ENCODE assay signal across 28 cellular contexts in genomic region chr3:57031622-57032541, GRCh38. TPM values are rescaled to one million over a fixed set of nuclear protein-coding genes. Genes with fewer than 3 reads are reported as not detected.
DNase-seq lines count a peak whose midpoint lies in the region; ATAC-seq and TF ChIP-seq lines count a peak whose summit lies in the region.
"Had no signal": no experiment of that assay in that cellular context is flagged by ENCODE, and none has a peak within 500 bp of the region (broad histone marks: within the 10 kb centered on the region; RNA-seq: fewer than 3 reads in every experiment).

No MANE protein-coding gene starts in this region.

- in situ Hi-C loops in KBM-7 (cut with MboI; ENCODE audit: low pct_unique_long_range_greater_than_20kb, low sequenced_read_pairs) = no loop called here

- H3K9ac ChIP-seq in OCI-LY1 (ENCODE audit: low read length) = no peak overlapping the region; the same call in 1 of the 2 replicates

- no peaks in the 10 kb centered on the region for H3K9me3 Mint-ChIP-seq in chondrocyte (ENCODE audit: low read depth)
- no peaks in the 10 kb centered on the region for H3K9me3 Mint-ChIP-seq in stimulated activated naive B cell treated with anti-CD40 and anti-IgM and Interleukin-4, amounts not matched to agents 10 μg/mL and 1 μg/mL and 100 μg/mL, for 72 hours
- H3K9me3 Mint-ChIP-seq in progenitor cell of endocrine pancreas (ENCODE audit: low read depth) = no peaks in the 10 kb centered on the region
- H3K9me3 Mint-ChIP-seq: activated CD4-positive, alpha-beta memory T cell treated with anti-CD3 and anti-CD28 coated beads, Interleukin-2, amount 10 ng/mL, durations not matched to agents 7 days and 5 days; activated T-helper 17 cell treated with anti-CD3 and anti-CD28 coated beads, Interleukin-2, amount 50 U/mL, for 72 hours; type B pancreatic cell had no signal

- H3K4me3 Mint-ChIP-seq in chondrocyte (ENCODE audit: unreplicated experiment) = no peak overlapping the region
- H3K4me3 Mint-ChIP-seq in stimulated activated naive B cell treated with anti-CD40 and anti-IgM and Interleukin-4, amounts not matched to agents 10 μg/mL and 1 μg/mL and 100 μg/mL, for 72 hours = no peak overlapping the region
- H3K4me3 Mint-ChIP-seq in progenitor cell of endocrine pancreas (ENCODE audit: low read depth) = no peak overlapping the region
- H3K4me3 Mint-ChIP-seq: activated CD4-positive, alpha-beta memory T cell treated with anti-CD3 and anti-CD28 coated beads, Interleukin-2, amount 10 ng/mL, durations not matched to agents 7 days and 5 days; activated T-helper 17 cell treated with anti-CD3 and anti-CD28 coated beads, Interleukin-2, amount 50 U/mL, for 72 hours; type B pancreatic cell had no signal

- no peaks in the 10 kb centered on the region for H3K9me2 ChIP-seq in OCI-LY1 (ENCODE audit: low read depth, low read length)

- H3K36me3 Mint-ChIP-seq in chondrocyte (ENCODE audit: low read depth) = no peaks in the 10 kb centered on the region
- H3K36me3 Mint-ChIP-seq in stimulated activated naive B cell treated with anti-CD40 and anti-IgM and Interleukin-4, amounts not matched to agents 10 μg/mL and 1 μg/mL and 100 μg/mL, for 72 hours = no peaks in the 10 kb centered on the region
- H3K36me3 Mint-ChIP-seq in progenitor cell of endocrine pancreas (ENCODE audit: insufficient read depth) = peaks cover 3% of the 10 kb centered on the region

- no peaks in the 10 kb centered on the region for H3K9me3 ChIP-seq in OCI-LY1 (ENCODE audit: low read length)
- H3K9me3 ChIP-seq: heart left ventricle, pancreas had no signal

- H2AFZ ChIP-seq in OCI-LY1 (ENCODE audit: low read length) = no peak overlapping the region

- no peaks in the 10 kb centered on the region for H3K27me3 ChIP-seq in OCI-LY1 (ENCODE audit: insufficient read depth, low read length)
- H3K27me3 ChIP-seq: brain microvascular endothelial cell, heart left ventricle, pancreas had no signal

- H3K4me2 ChIP-seq in OCI-LY1 (ENCODE audit: low read length) = peak overlapping the region; percentile 1; the same call in 1 of the 2 replicates

- DNase-seq in KBM-7 (peak; percentile 36), chondrocyte (ENCODE audit: low spot score) (peak; percentile 1), NCI-H1417 treated with DMSO at 0.1 percent for 48 hours (lab: John Stamatoyannopoulos, UW) (no peak), progenitor cell of endocrine pancreas (ENCODE audit: low spot score, unreplicated experiment) (no peak)
- no peak for DNase-seq in stimulated activated naive B cell treated with anti-CD40 and anti-IgM and Interleukin-4, amounts not matched to agents 10 μg/mL and 1 μg/mL and 100 μg/mL, for 72 hours
- DNase-seq in activated CD4-positive, alpha-beta T cell treated with anti-CD3 and anti-CD28 coated beads, Interleukin-2, amount 50 U/mL, for 48 hours = no peak
- DNase-seq: activated CD4-positive, alpha-beta memory T cell treated with anti-CD3 and anti-CD28 coated beads, Interleukin-2, amount 10 ng/mL, durations not matched to agents 7 days and 5 days; activated naive CD4-positive, alpha-beta T cell treated with anti-CD3 and anti-CD28 coated beads, Interleukin-2, amount 50 U/mL, for 16 hours; amniotic stem cell; brain microvascular endothelial cell; DND-41; effector memory CD4-positive, alpha-beta T cell; GOT3; heart left ventricle; kidney; NCI-H1436; NCI-H446; pancreas; Right ventricle myocardium superior; stimulated activated CD4-positive, alpha-beta T cell treated with anti-CD3 and anti-CD28 coated beads, Interleukin-2, amount 100 ng/mL, for 48 hours; substantia nigra had no signal

- H3K27ac Mint-ChIP-seq in chondrocyte (ENCODE audit: unreplicated experiment) = no peak overlapping the region
- peak overlapping the region; percentile 15 for H3K27ac Mint-ChIP-seq in stimulated activated naive B cell treated with anti-CD40 and anti-IgM and Interleukin-4, amounts not matched to agents 10 μg/mL and 1 μg/mL and 100 μg/mL, for 72 hours
- no peak overlapping the region for H3K27ac Mint-ChIP-seq in progenitor cell of endocrine pancreas
- H3K27ac Mint-ChIP-seq: activated CD4-positive, alpha-beta memory T cell treated with anti-CD3 and anti-CD28 coated beads, Interleukin-2, amount 10 ng/mL, durations not matched to agents 7 days and 5 days; activated T-helper 17 cell treated with anti-CD3 and anti-CD28 coated beads, Interleukin-2, amount 50 U/mL, for 72 hours; type B pancreatic cell had no signal

- peaks cover 54% of the 10 kb centered on the region for H3K4me1 ChIP-seq in OCI-LY1 (ENCODE audit: insufficient read depth, low read length, severe bottlenecking)
- H3K4me1 ChIP-seq: pancreas had no signal

- H3K79me2 ChIP-seq in OCI-LY1 (ENCODE audit: insufficient read depth, low read length) = no peaks in the 10 kb centered on the region

- H3K27ac ChIP-seq in OCI-LY1 (ENCODE audit: low read depth, low read length, poor library complexity, severe bottlenecking) = peak overlapping the region; percentile 79
- H3K27ac ChIP-seq: brain microvascular endothelial cell, heart left ventricle, pancreas had no signal

- H3K4me3 ChIP-seq in OCI-LY1 (ENCODE audit: low read depth, low read length, poor library complexity, severe bottlenecking) = no peak overlapping the region
- H3K4me3 ChIP-seq: heart left ventricle, pancreas had no signal

- H4K20me1 ChIP-seq in OCI-LY1 (ENCODE audit: insufficient read depth, low read length) = no peaks in the 10 kb centered on the region

- H3K27me3 Mint-ChIP-seq in chondrocyte (ENCODE audit: low read depth) (no peaks in the 10 kb centered on the region), progenitor cell of endocrine pancreas (no peaks in the 10 kb centered on the region)
- peaks cover 0 to 8% of the 10 kb centered on the region in 2 donors for H3K27me3 Mint-ChIP-seq in stimulated activated naive B cell treated with anti-CD40 and anti-IgM and Interleukin-4, amounts not matched to agents 10 μg/mL and 1 μg/mL and 100 μg/mL, for 72 hours
- H3K27me3 Mint-ChIP-seq: activated T-helper 17 cell treated with anti-CD3 and anti-CD28 coated beads, Interleukin-2, amount 50 U/mL, for 72 hours; type B pancreatic cell had no signal

- peak in 1 of 2 donors; percentile 53 for ATAC-seq in stimulated activated naive B cell treated with anti-CD40 and anti-IgM and Interleukin-4, amounts not matched to agents 10 μg/mL and 1 μg/mL and 100 μg/mL, for 72 hours (replicated peaks)
- ATAC-seq: activated CD4-positive, CD25-positive, alpha-beta regulatory T cell treated with anti-CD3 and anti-CD28 coated beads, Interleukin-2, amount 50 U/mL, for 24 hours; activated T-helper 17 cell treated with anti-CD3 and anti-CD28 coated beads, Interleukin-2, amount 50 U/mL, for 72 hours; heart left ventricle; pancreas had no signal

- H3F3A ChIP-seq in OCI-LY1 (ENCODE audit: insufficient read depth, low read length) = no peaks in the 10 kb centered on the region

- TF ChIP-seq CTCF in OCI-LY1 (IDR thresholded peaks at IDR 0.05; ENCODE audit: low read length) (no peak), chondrocyte (IDR thresholded peaks at IDR 0.05) (no peak), progenitor cell of endocrine pancreas (IDR thresholded peaks at IDR 0.05; ENCODE audit: unreplicated experiment) (no peak)

- H3K4me1 Mint-ChIP-seq in chondrocyte (ENCODE audit: low read depth) (no peaks in the 10 kb centered on the region), progenitor cell of endocrine pancreas (ENCODE audit: low read depth) (peaks cover 6% of the 10 kb centered on the region)
- peaks cover 4% of the 10 kb centered on the region in 2 donors for H3K4me1 Mint-ChIP-seq in stimulated activated naive B cell treated with anti-CD40 and anti-IgM and Interleukin-4, amounts not matched to agents 10 μg/mL and 1 μg/mL and 100 μg/mL, for 72 hours
- H3K4me1 Mint-ChIP-seq: activated CD4-positive, alpha-beta memory T cell treated with anti-CD3 and anti-CD28 coated beads, Interleukin-2, amount 10 ng/mL, durations not matched to agents 7 days and 5 days; activated T-helper 17 cell treated with anti-CD3 and anti-CD28 coated beads, Interleukin-2, amount 50 U/mL, for 72 hours had no signal

- H3K36me3 ChIP-seq in OCI-LY1 (ENCODE audit: insufficient read depth, low read length) = no peaks in the 10 kb centered on the region
- H3K36me3 ChIP-seq: brain microvascular endothelial cell, heart left ventricle, pancreas had no signal

RNA-seq across cellular contexts. Expression of gene SPATA12, which starts 28.6 kb away (rescaled TPM):
- not detected in 3 replicates for total RNA-seq in chondrocyte
- 0.14 and 0.16 TPM in 2 replicates for total RNA-seq in progenitor cell of endocrine pancreas
- total RNA-seq: activated CD4-positive, alpha-beta memory T cell treated with anti-CD3 and anti-CD28 coated beads, Interleukin-2, amount 10 ng/mL, durations not matched to agents 7 days and 5 days; activated T-helper 17 cell treated with anti-CD3 and anti-CD28 coated beads, Interleukin-2, amount 50 U/mL, for 72 hours; fibroblast of villous mesenchyme; kidney; lower leg skin; mononuclear cell; Right ventricle myocardium superior had no signal

Comparison
In these comparisons a context has a peak if more than half of its experiments do, and no peak if none do; other contexts are left out.
1. DNase-seq: peak in KBM-7 (single experiment) and chondrocyte (single experiment); none in stimulated activated naive B cell treated with anti-CD40 and anti-IgM and Interleukin-4, amounts not matched to agents 10 μg/mL and 1 μg/mL and 100 μg/mL, for 72 hours (single experiment), NCI-H1417 treated with DMSO at 0.1 percent for 48 hours (single experiment), progenitor cell of endocrine pancreas (single experiment) and activated CD4-positive, alpha-beta T cell treated with anti-CD3 and anti-CD28 coated beads, Interleukin-2, amount 50 U/mL, for 48 hours (0 of 2).